ENCODE assay signal across 7 cellular contexts in genomic region chr4:72797486-72797885, GRCh38.
"Had no signal": no experiment of that assay in that cellular context is flagged by ENCODE, and none has a peak within 500 bp of the region (broad histone marks: within the 10 kb centered on the region; RNA-seq: fewer than 3 reads in every experiment).

No MANE protein-coding gene starts in this region.

- H3K9ac ChIP-seq: KMS-11 had no signal

- H3K27ac ChIP-seq: HL-60, KMS-11 had no signal

- DNase-seq: IMR-90, KBM-7, KG1 had no signal

- H3K4me2 ChIP-seq: KMS-11 had no signal

- ATAC-seq: HepG2, K562 had no signal

- H3K4me3 ChIP-seq: K562 had no signal
